8 cellular contexts compared by ENCODE assay signal in genomic region chr10:71211759-71212248, GRCh38. TPM values are rescaled to one million over a fixed set of nuclear protein-coding genes. Genes with fewer than 3 reads are reported as not detected.
DNase-seq lines count a peak whose midpoint lies in the region; ATAC-seq, FAIRE-seq and TF ChIP-seq lines count a peak whose summit lies in the region.

No MANE protein-coding gene starts in this region.

- no peak for TF ChIP-seq RAD21 in A549 (conservative IDR thresholded peaks at IDR 0.05 in 1 of 2, IDR thresholded peaks at IDR 0.05 in 1 of 2)
- TF ChIP-seq RAD21 in Ishikawa (IDR thresholded peaks at IDR 0.05; ENCODE audit: low read depth) = no peak

- no peaks in the 10 kb centered on the region for H3K9me3 ChIP-seq in A549
- no peaks in the 10 kb centered on the region for H3K9me3 ChIP-seq in colonic mucosa
- no peaks in the 10 kb centered on the region for H3K9me3 ChIP-seq in muscle layer of colon (ENCODE audit: low read length)

- no peak for FAIRE-seq in A549 (lab: Jason Lieb, UNC)

- TF ChIP-seq POLR2A in A549 (IDR thresholded peaks at IDR 0.05; ENCODE audit: low read length) = no peak

- H3K4me2 ChIP-seq in A549 = peak overlapping the region; percentile 96

- CTCF ChIA-PET in A549 (lab: Yijun Ruan, JAX) = interaction anchor here (1.1 to 9.4 kb wide), 5 partner anchors 11 to 308 kb away, joined by 3 to 88 read pairs (median 5); no protein-coding TSS in a partner anchor

- H3K4me3 ChIP-seq in A549 = peak overlapping the region; percentile 60
- peak overlapping the region; percentile 71 for H3K4me3 ChIP-seq in colonic mucosa
- peak overlapping the region; percentile 66 to 77 for H3K4me3 ChIP-seq in muscle layer of colon (ENCODE audit: low read depth in 1 of 2, low read length in 2 of 2)

- H3K4me1 ChIP-seq in A549 = peaks cover 10% of the 10 kb centered on the region; the same call in 1 of the 3 replicates
- no peaks in the 10 kb centered on the region for H3K4me1 ChIP-seq in colonic mucosa
- H3K4me1 ChIP-seq in muscle layer of colon (ENCODE audit: insufficient read depth, low read length) = peaks cover 24% of the 10 kb centered on the region

- peak overlapping the region in 1 of 2 donors; percentile 65 for H3K9ac ChIP-seq in colonic mucosa (ENCODE audit: low read depth in 2 of 2, low read length in 2 of 2)
- H3K9ac ChIP-seq in muscle layer of colon (ENCODE audit: low read length) = no peak overlapping the region

- TF ChIP-seq CTCF in A549 (IDR thresholded peaks at IDR 0.05) = no peak
- TF ChIP-seq CTCF in colonic mucosa (IDR thresholded peaks at IDR 0.05) = no peak
- TF ChIP-seq CTCF in GM13976 (IDR thresholded peaks at IDR 0.05; ENCODE audit: borderline replicate concordance, control extremely low read depth, extremely low read depth, insufficient read depth, missing control alignments) = no peak

- 7% methylated on average over 6 of the region's 6 CpGs for WGBS in A549 (ENCODE audit: missing lambda C conversion rate)

- no peak for TF ChIP-seq EP300 in A549 (IDR thresholded peaks at IDR 0.05)
- no peak for TF ChIP-seq EP300 in Ishikawa (IDR thresholded peaks at IDR 0.05; ENCODE audit: borderline replicate concordance)

- in situ Hi-C loops in GM13976 (cut with MboI; ENCODE audit: low sequenced_read_pairs, unreplicated experiment) = no loop called here

- H3K36me3 ChIP-seq in colonic mucosa (no peaks in the 10 kb centered on the region), muscle layer of colon (ENCODE audit: insufficient read depth, low read length) (no peaks in the 10 kb centered on the region)

- peaks cover 24% of the 10 kb centered on the region for H3K27me3 ChIP-seq in colonic mucosa
- peaks cover 8 to 25% of the 10 kb centered on the region in 2 donors for H3K27me3 ChIP-seq in muscle layer of colon (ENCODE audit: control insufficient read depth in 1 of 2, insufficient read depth in 2 of 2, low read length in 2 of 2)

- POLR2A ChIA-PET in A549 (lab: Yijun Ruan, JAX) = interaction anchor here (0.5 kb wide), 1 partner anchor 334 kb away, joined by 5 read pairs; no protein-coding TSS in a partner anchor

- DNase-seq in A549 (ENCODE audit: low read depth in 1 of 2, low spot score in 1 of 2) = no peak
- DNase-seq in colonic mucosa = no peak
- DNase-seq in GM13976 (ENCODE audit: low spot score) = no peak
- no peak for DNase-seq in UCSD-AML1 (lab: John Stamatoyannopoulos, UW; ENCODE audit: unreplicated experiment)
- no peak for DNase-seq in GDM1 (lab: John Stamatoyannopoulos, UW)

- no peak for ATAC-seq in A549
- ATAC-seq in GM21526 (IDR thresholded peaks at IDR 0.05; ENCODE audit: low FRiP score, unreplicated experiment) = no peak

- H3K27ac ChIP-seq in A549 (peak overlapping the region in 1 of 2 experiments; percentile 11; a peak in 1 of 6 replicates), colonic mucosa (no peak overlapping the region), muscle layer of colon (ENCODE audit: low read depth, low read length) (peak overlapping the region; percentile 77)

- intact Hi-C loops in colonic mucosa (cut with DNase I) = loop anchor here (5.0 kb wide), 1 partner anchor 75 kb away; no protein-coding TSS in a partner anchor

TF ChIP-seq in A549, 52 proteins besides CTCF, POLR2A, EP300 and RAD21:
- TF ChIP-seq ZNF302 (CRISPR knock-in tag; IDR thresholded peaks at IDR 0.05) = no peak
- TF ChIP-seq PHF8 (IDR thresholded peaks at IDR 0.05; ENCODE audit: borderline replicate concordance, low read depth) = no peak
- TF ChIP-seq CBX2 (IDR thresholded peaks at IDR 0.05; ENCODE audit: borderline replicate concordance, low read depth) = no peak
- TF ChIP-seq JUNB (IDR thresholded peaks at IDR 0.05) = no peak
- TF ChIP-seq FOXS1 (CRISPR knock-in tag; IDR thresholded peaks at IDR 0.05) = no peak
- TF ChIP-seq NFE2L2 (conservative IDR thresholded peaks at IDR 0.05; ENCODE audit: low read length) = no peak
- TF ChIP-seq SREBF2 (IDR thresholded peaks at IDR 0.05) = no peak
- no peak for TF ChIP-seq MAFK (IDR thresholded peaks at IDR 0.05; ENCODE audit: partially characterized antibody)
- TF ChIP-seq, protein P1, sequence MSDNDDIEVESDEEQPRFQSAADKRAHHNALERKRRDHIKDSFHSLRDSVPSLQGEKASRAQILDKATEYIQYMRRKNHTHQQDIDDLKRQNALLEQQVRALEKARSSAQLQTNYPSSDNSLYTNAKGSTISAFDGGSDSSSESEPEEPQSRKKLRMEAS (IDR thresholded peaks at IDR 0.05) = no peak
- TF ChIP-seq RNF2 (IDR thresholded peaks at IDR 0.05; ENCODE audit: borderline replicate concordance, low read depth) = no peak; the same call in 1 of the 2 replicates
- TF ChIP-seq BHLHE40 (IDR thresholded peaks at IDR 0.05; ENCODE audit: low read depth, low read length) = no peak

TF ChIP-seq in Ishikawa, 13 proteins besides CTCF, POLR2A, EP300 and RAD21:
- TF ChIP-seq ZBTB7A (IDR thresholded peaks at IDR 0.05; ENCODE audit: low read depth) (peak; percentile 61; the same call in 1 of the 2 replicates), YY1 (IDR thresholded peaks at IDR 0.05; ENCODE audit: low read depth) (no peak)

RNA-seq across cellular contexts. Expression of gene UNC5B, which starts 0.6 kb away (rescaled TPM):
- polyA plus RNA-seq in A549 (2011; rRNA removed) = 1.0 and 1.3 TPM in 2 replicates
- 0.22 and 0.30 TPM in 2 replicates for polyA plus RNA-seq in A549 (2012; cell fraction: cytosol; rRNA removed)
- polyA plus RNA-seq in A549 (2012; cell fraction: nucleus; rRNA removed) = 0.72 and 0.83 TPM in 2 replicates
- polyA plus RNA-seq in A549 (2017; fragmentation: RNase III; extraction: RNeasy Plus Mini Kit Qiagen cat#74134 plus additional on column Dnase treatment) = 0.14 to 0.26 TPM (median 0.16 TPM) in 3 replicates
- polyA minus RNA-seq in A549 (2011; rRNA and poly(A)+ RNA removed) = 1.1 and 1.3 TPM in 2 replicates
- 10 to 100 TPM; 18.4 to 18.5 TPM for total RNA-seq in colonic mucosa
